In genomic region chr17:36680701-36681202, GRCh38 we compare ENCODE assay signal across 24 cellular contexts.
"Had no signal": no experiment of that assay in that cellular context is flagged by ENCODE, and none has a peak within 500 bp of the region (broad histone marks: within the 10 kb centered on the region; RNA-seq: fewer than 3 reads in every experiment).

No MANE protein-coding gene starts in this region.

- H3K4me3 Mint-ChIP-seq: effector memory CD8-positive, alpha-beta T cell; naive thymus-derived CD8-positive, alpha-beta T cell; nephron progenitor cell; stimulated activated memory B cell treated with anti-CD40 and anti-IgM and Interleukin-4, amounts not matched to agents 10 μg/mL and 1 μg/mL and 100 μg/mL, for 72 hours had no signal

- H3K36me3 Mint-ChIP-seq: naive thymus-derived CD8-positive, alpha-beta T cell; stimulated activated memory B cell treated with anti-CD40 and anti-IgM and Interleukin-4, amounts not matched to agents 10 μg/mL and 1 μg/mL and 100 μg/mL, for 72 hours had no signal

- H3K9me3 ChIP-seq: lower lobe of right lung, ovary, psoas muscle, sigmoid colon, testis, tibial artery, upper lobe of right lung, uterus had no signal

- H3K36me3 ChIP-seq: lower lobe of right lung, ovary, sigmoid colon, tibial artery, upper lobe of right lung, uterus had no signal

- ATAC-seq: effector memory CD8-positive, alpha-beta T cell; left ventricle myocardium superior; lower lobe of right lung; naive thymus-derived CD8-positive, alpha-beta T cell; psoas muscle; right cardiac atrium; stimulated activated memory B cell treated with anti-CD40 and anti-IgM and Interleukin-4, amounts not matched to agents 10 μg/mL and 1 μg/mL and 100 μg/mL, for 72 hours; stimulated activated naive CD8-positive, alpha-beta T cell treated with anti-CD3 and anti-CD28 coated beads, Interleukin-15, Interleukin-2, amounts not matched to agents 100 U/mL and 50 U/mL, for 24 hours; upper lobe of right lung had no signal

- H3K4me1 ChIP-seq: lower lobe of right lung, psoas muscle, sigmoid colon, testis, tibial artery, upper lobe of right lung, uterus had no signal

- H3K4me3 ChIP-seq: lower lobe of right lung, ovary, psoas muscle, sigmoid colon, testis, tibial artery, upper lobe of right lung, uterus had no signal

- H3K27ac ChIP-seq: lower lobe of right lung, ovary, psoas muscle, sigmoid colon, testis, tibial artery, upper lobe of right lung, uterus had no signal

- H3K27me3 ChIP-seq: ovary, sigmoid colon, testis, upper lobe of right lung, uterus had no signal

- H3K27me3 Mint-ChIP-seq: effector memory CD8-positive, alpha-beta T cell had no signal

- DNase-seq: cortex of kidney; effector memory CD8-positive, alpha-beta T cell; erythroblast; hypothalamus; left ventricle myocardium superior; lower lobe of right lung; naive thymus-derived CD8-positive, alpha-beta T cell; nephron progenitor cell; occipital lobe; ovary; psoas muscle; right cardiac atrium; sigmoid colon; stimulated activated CD4-positive, alpha-beta T cell treated with anti-CD3 and anti-CD28 coated beads, Interleukin-4, amount 100 ng/mL, for 4 hours; stimulated activated naive CD8-positive, alpha-beta T cell treated with anti-CD3 and anti-CD28 coated beads, Interleukin-15, Interleukin-2, amounts not matched to agents 100 U/mL and 50 U/mL, for 24 hours; substantia nigra; testis; tibial artery; upper lobe of right lung; uterus had no signal

- FAIRE-seq: endometrium, frontal cortex, keratinocyte had no signal

- H3K27ac Mint-ChIP-seq: stimulated activated memory B cell treated with anti-CD40 and anti-IgM and Interleukin-4, amounts not matched to agents 10 μg/mL and 1 μg/mL and 100 μg/mL, for 72 hours had no signal

- H3K9me3 Mint-ChIP-seq: effector memory CD8-positive, alpha-beta T cell; naive thymus-derived CD8-positive, alpha-beta T cell; nephron progenitor cell; stimulated activated memory B cell treated with anti-CD40 and anti-IgM and Interleukin-4, amounts not matched to agents 10 μg/mL and 1 μg/mL and 100 μg/mL, for 72 hours had no signal
